In the genomic region with DNA sequence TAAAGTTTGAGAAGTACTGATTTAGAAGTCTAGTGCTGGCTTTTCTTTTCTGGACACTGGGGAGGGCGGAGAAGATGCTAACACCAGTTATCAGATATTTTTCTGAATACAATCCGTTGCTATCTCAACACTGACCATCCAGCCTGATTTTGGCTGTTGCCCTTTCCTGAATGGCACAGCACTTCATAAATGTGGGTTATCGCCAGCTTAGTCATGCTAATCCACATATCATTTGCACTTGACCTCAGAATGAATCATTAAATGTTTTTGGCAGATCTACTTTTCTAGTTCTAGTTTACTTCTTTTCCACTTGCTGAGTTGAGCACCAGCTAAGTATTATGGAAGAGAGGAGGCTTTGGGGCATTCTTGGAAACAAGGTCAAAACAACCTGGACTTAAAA, we compare ENCODE assay signal across 18 cellular contexts.
A peak's percentile ranks its signal among the peaks of the same experiment; 100 is the strongest.
DNase-seq lines count a peak whose midpoint lies in the region; ATAC-seq, FAIRE-seq and TF ChIP-seq lines count a peak whose summit lies in the region.
"Had no signal": no experiment of that assay in that cellular context is flagged by ENCODE, and none has a peak within 500 bp of the region (broad histone marks: within the 10 kb centered on the region; RNA-seq: fewer than 3 reads in every experiment).

No MANE protein-coding gene starts in this region.

- FAIRE-seq in RCC 7860 (lab: Jason Lieb, UNC): peak; percentile 92

- in situ Hi-C loops in KBM-7 (cut with MboI; ENCODE audit: low pct_unique_long_range_greater_than_20kb, low sequenced_read_pairs): no loop called here

- DNase-seq in GM04503 (ENCODE audit: low read depth) (peak; percentile 57), RCC 7860 (ENCODE audit: low spot score) (peak; percentile 80), epithelial cell of esophagus (ENCODE audit: low read depth) (peak; percentile 39), omental fat pad (ENCODE audit: low spot score) (no peak), KBM-7 (no peak), erythroblast (lab: John Stamatoyannopoulos, UW) (no peak)
- DNase-seq in stimulated activated naive CD4-positive, alpha-beta T cell (lab: John Stamatoyannopoulos, UW): no peak
- DNase-seq: activated gamma-delta T cell; CD4-positive, alpha-beta memory T cell; hypothalamus; NCI-H1436; NCI-H345; stimulated activated CD4-positive, alpha-beta T cell treated with anti-CD3 and anti-CD28 coated beads, Interleukin-4, amount 100 ng/mL, for 24 hours; upper lobe of right lung; WERI-Rb-1 had no signal

- no peak for TF ChIP-seq POLR2A in erythroblast (IDR thresholded peaks at IDR 0.05; ENCODE audit: low read length)

- peak; percentile 37 for ATAC-seq in omental fat pad (ENCODE audit: low FRiP score)
- no peak for ATAC-seq in HG03521 (IDR thresholded peaks at IDR 0.05; ENCODE audit: unreplicated experiment)
- ATAC-seq: sciatic nerve, upper lobe of right lung had no signal

- TF ChIP-seq CTCF in epithelial cell of esophagus (IDR thresholded peaks at IDR 0.05; ENCODE audit: insufficient read depth, low read depth, low read length, missing control alignments): no peak
- TF ChIP-seq CTCF in omental fat pad (IDR thresholded peaks at IDR 0.05): no peak

- no peak overlapping the region for H3K4me3 ChIP-seq in epithelial cell of esophagus (ENCODE audit: low read length)
- H3K4me3 ChIP-seq: SK-N-MC, upper lobe of right lung had no signal

Comparison
In these comparisons a context has a peak if more than half of its experiments do, and no peak if none do; other contexts are left out.
1. DNase-seq: peak in GM04503 (single experiment), RCC 7860 (single experiment) and epithelial cell of esophagus (single experiment); none in omental fat pad (single experiment), stimulated activated naive CD4-positive, alpha-beta T cell (0 of 6), KBM-7 (single experiment) and erythroblast (0 of 2).